Comparison of ENCODE assay signal across 8 cellular contexts in the genomic region with DNA sequence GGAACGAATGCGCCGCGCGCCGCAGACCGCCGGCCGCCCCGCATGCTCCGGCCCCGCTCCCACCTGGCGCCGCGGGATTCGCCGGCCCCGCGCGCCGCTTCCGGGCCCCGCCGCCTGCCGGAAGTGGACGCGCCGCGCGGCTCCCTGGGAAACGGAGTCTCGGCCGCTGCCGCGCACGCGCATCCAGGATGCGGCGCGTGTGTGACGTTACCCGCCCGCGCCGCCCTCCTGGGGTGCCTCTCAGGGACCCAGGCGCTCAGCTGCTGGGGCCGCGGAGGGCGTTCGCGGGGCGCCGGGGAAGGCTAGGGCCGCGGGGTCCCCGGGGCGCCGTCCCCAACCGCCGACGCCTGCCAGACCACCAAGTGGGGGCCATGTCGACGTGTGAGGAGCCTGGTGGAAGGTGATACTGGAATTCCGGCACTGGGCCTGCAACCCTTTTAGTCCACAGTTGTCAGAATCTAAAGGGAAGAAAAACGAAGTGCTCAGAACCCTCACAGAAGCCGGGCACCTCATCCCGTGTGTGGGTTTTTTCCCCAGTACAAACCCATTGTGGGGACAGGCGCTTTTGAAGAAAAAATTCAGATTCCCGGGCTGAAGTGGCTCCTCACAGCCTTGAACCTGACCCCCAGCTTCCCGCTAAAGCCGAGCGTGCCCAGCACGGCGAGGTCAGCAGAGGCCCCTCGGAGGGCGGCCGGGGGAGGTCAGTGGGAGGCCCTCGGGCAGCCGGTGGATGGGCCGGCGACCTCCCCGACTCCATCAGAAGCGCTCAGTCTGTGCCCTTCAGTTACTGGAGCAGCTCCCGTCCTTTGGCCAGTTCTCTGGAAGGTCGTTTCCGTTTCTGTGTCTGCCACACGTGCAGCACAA. TPM values are rescaled to one million over a fixed set of nuclear protein-coding genes. Genes with fewer than 3 reads are reported as not detected.
DNase-seq lines count a peak whose midpoint lies in the region; ATAC-seq and TF ChIP-seq lines count a peak whose summit lies in the region.

A gene with protein sequence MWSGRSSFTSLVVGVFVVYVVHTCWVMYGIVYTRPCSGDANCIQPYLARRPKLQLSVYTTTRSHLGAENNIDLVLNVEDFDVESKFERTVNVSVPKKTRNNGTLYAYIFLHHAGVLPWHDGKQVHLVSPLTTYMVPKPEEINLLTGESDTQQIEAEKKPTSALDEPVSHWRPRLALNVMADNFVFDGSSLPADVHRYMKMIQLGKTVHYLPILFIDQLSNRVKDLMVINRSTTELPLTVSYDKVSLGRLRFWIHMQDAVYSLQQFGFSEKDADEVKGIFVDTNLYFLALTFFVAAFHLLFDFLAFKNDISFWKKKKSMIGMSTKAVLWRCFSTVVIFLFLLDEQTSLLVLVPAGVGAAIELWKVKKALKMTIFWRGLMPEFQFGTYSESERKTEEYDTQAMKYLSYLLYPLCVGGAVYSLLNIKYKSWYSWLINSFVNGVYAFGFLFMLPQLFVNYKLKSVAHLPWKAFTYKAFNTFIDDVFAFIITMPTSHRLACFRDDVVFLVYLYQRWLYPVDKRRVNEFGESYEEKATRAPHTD (minus strand): TSS at position 125 of the 864 bp plus-strand sequence. CDS start 258 bp downstream, outside the sequence.

- peaks cover 42% of the 10 kb centered on the region for H4K20me1 ChIP-seq in BLaER1

- H3K36me3 ChIP-seq in BLaER1 (peaks cover 34% of the 10 kb centered on the region), liver (ENCODE audit: control insufficient read depth in 4 of 4, insufficient read depth in 3 of 4, low read depth in 1 of 4, low read length in 3 of 4) (peaks cover 7 to 15% (median 13%) of the 10 kb centered on the region in 4 donors)

- DNase-seq in NCI-H69 (lab: John Stamatoyannopoulos, UW) (peak; percentile 97), dermis microvascular lymphatic vessel endothelial cell (ENCODE audit: low read depth in 2 of 2) (peak; percentile 69 to 89)
- DNase-seq in activated CD4-positive, alpha-beta T cell treated with anti-CD3 and anti-CD28 coated beads, Interleukin-2, amount 50 U/mL, for 48 hours, result peak; percentile 83 to 85
- DNase-seq in stimulated activated CD4-positive, alpha-beta T cell treated with anti-CD3 and anti-CD28 coated beads, Interleukin-4, amount 100 ng/mL, for 1 hour, result peak; percentile 89

- TF ChIP-seq RAD21 in liver (IDR thresholded peaks at IDR 0.05), result no peak

- H3K27me3 ChIP-seq in BLaER1, result no peaks in the 10 kb centered on the region
- no peaks in the 10 kb centered on the region for H3K27me3 ChIP-seq in liver (ENCODE audit: control insufficient read depth in 4 of 4, insufficient read depth in 4 of 4, low read length in 3 of 4)

- peak within 1 kb of the TSS; percentile 91 for H3K4me3 ChIP-seq in BLaER1
- H3K4me3 ChIP-seq in liver (ENCODE audit: low read depth in 1 of 3, low read length in 3 of 3), result peak within 1 kb of the TSS; percentile 79 to 91 (median 87)

- WGBS in liver, result 1% methylated on average over 87 of the region's 87 CpGs

- ATAC-seq in GM19324 (IDR thresholded peaks at IDR 0.05; ENCODE audit: low FRiP score, unreplicated experiment), result peak; percentile 81
- peak; percentile 72 for ATAC-seq in HG03460 (IDR thresholded peaks at IDR 0.05; ENCODE audit: unreplicated experiment)

- H3K4me2 ChIP-seq in BLaER1, result peak within 1 kb of the TSS; percentile 96

- H3K27ac ChIP-seq in BLaER1, result peak within 1 kb of the TSS; percentile 89
- peak within 1 kb of the TSS; percentile 77 to 82 for H3K27ac ChIP-seq in liver (ENCODE audit: low read depth in 1 of 2, low read length in 2 of 2)

- H3K9me3 ChIP-seq in BLaER1, result no peaks in the 10 kb centered on the region
- H3K9me3 ChIP-seq in liver (ENCODE audit: control insufficient read depth in 4 of 4, low read length in 3 of 4), result no peaks in the 10 kb centered on the region

- peaks cover 76% of the 10 kb centered on the region for H3K4me1 ChIP-seq in BLaER1
- H3K4me1 ChIP-seq in liver (ENCODE audit: control insufficient read depth in 4 of 4, insufficient read depth in 4 of 4, low read length in 3 of 4), result peaks cover 4 to 41% (median 32%) of the 10 kb centered on the region in 4 donors

- peak; percentile 28 for TF ChIP-seq CTCF in liver (IDR thresholded peaks at IDR 0.05; ENCODE audit: low read depth, low read length, missing input control)

- H3K9ac ChIP-seq in BLaER1 (peak within 1 kb of the TSS; percentile 88), liver (ENCODE audit: low read depth in 1 of 2, low read length in 2 of 2) (peak within 1 kb of the TSS; percentile 59 to 79)

TF ChIP-seq in liver, 16 proteins besides CTCF, POLR2A, EP300 and RAD21:
- TF ChIP-seq RXRA (IDR thresholded peaks at IDR 0.05) (no peak), HNF4A (conservative IDR thresholded peaks at IDR 0.05) (no peak), FOXA2 (IDR thresholded peaks at IDR 0.05) (no peak), TAF1 (conservative IDR thresholded peaks at IDR 0.05) (no peak), SP1 (IDR thresholded peaks at IDR 0.05) (no peak), NR2F2 (IDR thresholded peaks at IDR 0.05) (peak; percentile 25), HNF4G (IDR thresholded peaks at IDR 0.05) (no peak), JUND (IDR thresholded peaks at IDR 0.05) (no peak), EGR1 (IDR thresholded peaks at IDR 0.05; ENCODE audit: low read depth in 2 of 2) (no peak), YY1 (IDR thresholded peaks at IDR 0.05) (peak; percentile 13), FOXA1 (IDR thresholded peaks at IDR 0.05) (no peak), GABPA (IDR thresholded peaks at IDR 0.05 in 1 of 2, conservative IDR thresholded peaks at IDR 0.05 in 1 of 2) (peak in 1 of 2 donors; percentile 78)
- TF ChIP-seq, protein P1, sequence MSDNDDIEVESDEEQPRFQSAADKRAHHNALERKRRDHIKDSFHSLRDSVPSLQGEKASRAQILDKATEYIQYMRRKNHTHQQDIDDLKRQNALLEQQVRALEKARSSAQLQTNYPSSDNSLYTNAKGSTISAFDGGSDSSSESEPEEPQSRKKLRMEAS (IDR thresholded peaks at IDR 0.05), result no peak
- TF ChIP-seq, protein P2, sequence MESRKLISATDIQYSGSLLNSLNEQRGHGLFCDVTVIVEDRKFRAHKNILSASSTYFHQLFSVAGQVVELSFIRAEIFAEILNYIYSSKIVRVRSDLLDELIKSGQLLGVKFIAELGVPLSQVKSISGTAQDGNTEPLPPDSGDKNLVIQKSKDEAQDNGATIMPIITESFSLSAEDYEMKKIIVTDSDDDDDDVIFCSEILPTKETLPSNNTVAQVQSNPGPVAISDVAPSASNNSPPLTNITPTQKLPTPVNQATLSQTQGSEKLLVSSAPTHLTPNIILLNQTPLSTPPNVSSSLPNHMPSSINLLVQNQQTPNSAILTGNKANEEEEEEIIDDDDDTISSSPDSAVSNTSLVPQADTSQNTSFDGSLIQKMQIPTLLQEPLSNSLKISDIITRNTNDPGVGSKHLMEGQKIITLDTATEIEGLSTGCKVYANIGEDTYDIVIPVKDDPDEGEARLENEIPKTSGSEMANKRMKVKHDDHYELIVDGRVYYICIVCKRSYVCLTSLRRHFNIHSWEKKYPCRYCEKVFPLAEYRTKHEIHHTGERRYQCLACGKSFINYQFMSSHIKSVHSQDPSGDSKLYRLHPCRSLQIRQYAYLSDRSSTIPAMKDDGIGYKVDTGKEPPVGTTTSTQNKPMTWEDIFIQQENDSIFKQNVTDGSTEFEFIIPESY (IDR thresholded peaks at IDR 0.05), result no peak
- TF ChIP-seq, protein P3, sequence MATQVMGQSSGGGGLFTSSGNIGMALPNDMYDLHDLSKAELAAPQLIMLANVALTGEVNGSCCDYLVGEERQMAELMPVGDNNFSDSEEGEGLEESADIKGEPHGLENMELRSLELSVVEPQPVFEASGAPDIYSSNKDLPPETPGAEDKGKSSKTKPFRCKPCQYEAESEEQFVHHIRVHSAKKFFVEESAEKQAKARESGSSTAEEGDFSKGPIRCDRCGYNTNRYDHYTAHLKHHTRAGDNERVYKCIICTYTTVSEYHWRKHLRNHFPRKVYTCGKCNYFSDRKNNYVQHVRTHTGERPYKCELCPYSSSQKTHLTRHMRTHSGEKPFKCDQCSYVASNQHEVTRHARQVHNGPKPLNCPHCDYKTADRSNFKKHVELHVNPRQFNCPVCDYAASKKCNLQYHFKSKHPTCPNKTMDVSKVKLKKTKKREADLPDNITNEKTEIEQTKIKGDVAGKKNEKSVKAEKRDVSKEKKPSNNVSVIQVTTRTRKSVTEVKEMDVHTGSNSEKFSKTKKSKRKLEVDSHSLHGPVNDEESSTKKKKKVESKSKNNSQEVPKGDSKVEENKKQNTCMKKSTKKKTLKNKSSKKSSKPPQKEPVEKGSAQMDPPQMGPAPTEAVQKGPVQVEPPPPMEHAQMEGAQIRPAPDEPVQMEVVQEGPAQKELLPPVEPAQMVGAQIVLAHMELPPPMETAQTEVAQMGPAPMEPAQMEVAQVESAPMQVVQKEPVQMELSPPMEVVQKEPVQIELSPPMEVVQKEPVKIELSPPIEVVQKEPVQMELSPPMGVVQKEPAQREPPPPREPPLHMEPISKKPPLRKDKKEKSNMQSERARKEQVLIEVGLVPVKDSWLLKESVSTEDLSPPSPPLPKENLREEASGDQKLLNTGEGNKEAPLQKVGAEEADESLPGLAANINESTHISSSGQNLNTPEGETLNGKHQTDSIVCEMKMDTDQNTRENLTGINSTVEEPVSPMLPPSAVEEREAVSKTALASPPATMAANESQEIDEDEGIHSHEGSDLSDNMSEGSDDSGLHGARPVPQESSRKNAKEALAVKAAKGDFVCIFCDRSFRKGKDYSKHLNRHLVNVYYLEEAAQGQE (IDR thresholded peaks at IDR 0.05), result no peak
- TF ChIP-seq, protein P4, sequence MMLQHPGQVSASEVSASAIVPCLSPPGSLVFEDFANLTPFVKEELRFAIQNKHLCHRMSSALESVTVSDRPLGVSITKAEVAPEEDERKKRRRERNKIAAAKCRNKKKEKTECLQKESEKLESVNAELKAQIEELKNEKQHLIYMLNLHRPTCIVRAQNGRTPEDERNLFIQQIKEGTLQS (IDR thresholded peaks at IDR 0.05), result no peak

RNA-seq across cellular contexts. Expression of the gene that starts here (rescaled TPM):
- 256 and 260 TPM in 2 replicates for total RNA-seq in dermis microvascular lymphatic vessel endothelial cell
- total RNA-seq in liver, result 100 to 1,000 TPM; 135 to 255 TPM
- 100 to 1,000 TPM in 1 of 2 donors, 10 to 100 TPM in 1; 69.2 to 157 TPM for polyA plus RNA-seq in liver

Comparison
In these comparisons a context has a peak if more than half of its experiments do, and no peak if none do; other contexts are left out.
1. Peak in every context shown above with its lines: DNase-seq, ATAC-seq, H3K4me3 ChIP-seq and H3K27ac ChIP-seq.